In the genomic region with DNA sequence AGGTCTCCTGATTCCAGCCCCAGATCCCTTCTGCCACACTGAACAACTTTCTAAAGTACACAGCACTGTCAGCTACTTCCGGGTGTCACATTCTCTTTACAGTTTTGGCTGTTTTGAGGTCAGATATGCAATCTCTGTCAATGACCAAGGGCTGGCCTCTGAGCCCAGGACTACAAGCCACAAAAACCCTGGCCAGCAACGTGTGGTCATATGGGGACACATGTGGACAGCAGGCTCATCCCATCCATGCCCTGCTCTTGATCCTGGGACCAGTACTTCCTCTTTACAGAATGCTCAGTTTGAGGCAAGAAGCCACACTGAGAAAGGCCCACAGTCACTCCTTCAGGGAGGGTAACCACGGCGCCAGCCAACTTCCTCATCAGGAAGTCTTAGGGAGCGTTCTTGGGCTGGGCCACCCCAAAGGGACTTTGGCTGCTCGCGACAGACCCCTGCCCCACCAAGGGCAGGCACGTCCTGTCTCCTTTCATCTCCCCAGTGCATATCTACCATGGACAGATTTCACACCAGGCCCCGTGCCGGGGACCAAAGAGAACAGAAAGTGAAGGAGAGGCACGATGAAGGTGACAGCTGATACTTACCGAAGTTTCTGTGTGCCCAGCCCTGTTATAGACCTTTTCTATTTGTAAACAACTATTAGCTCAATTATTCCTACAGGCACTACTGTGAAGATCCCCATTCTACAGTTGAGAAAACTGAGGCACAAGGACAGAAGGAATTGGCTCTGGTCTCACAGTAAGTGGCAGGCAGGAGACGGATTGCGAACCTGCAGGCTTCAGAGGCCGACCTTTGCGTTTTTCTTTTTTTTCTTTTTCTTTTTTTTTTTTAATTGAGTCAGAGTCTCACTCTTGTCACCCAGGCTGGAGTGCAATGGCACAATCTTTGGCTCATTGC, we compare ENCODE assay signal across 8 cellular contexts. TPM values are rescaled to one million over a fixed set of nuclear protein-coding genes. Genes with fewer than 3 reads are reported as not detected.
DNase-seq lines count a peak whose midpoint lies in the region; ATAC-seq and TF ChIP-seq lines count a peak whose summit lies in the region.
"Had no signal": no experiment of that assay in that cellular context is flagged by ENCODE, and none has a peak within 500 bp of the region (broad histone marks: within the 10 kb centered on the region; RNA-seq: fewer than 3 reads in every experiment).

No MANE protein-coding gene starts in this region.

- ATAC-seq in GM19025 (IDR thresholded peaks at IDR 0.05; ENCODE audit: low read depth, unreplicated experiment), result peak; percentile 64
- peak; percentile 70 for ATAC-seq in HG02885 (IDR thresholded peaks at IDR 0.05; ENCODE audit: poor library complexity, unreplicated experiment)
- ATAC-seq in stimulated activated memory B cell treated with anti-CD40 and anti-IgM and Interleukin-4, amounts not matched to agents 10 μg/mL and 1 μg/mL and 100 μg/mL, for 72 hours, result peak; percentile 80

- no peaks in the 10 kb centered on the region for H3K9me2 ChIP-seq in PC-9 (ENCODE audit: insufficient read depth)

- no peaks in the 10 kb centered on the region for H3K9me3 Mint-ChIP-seq in stimulated activated memory B cell treated with anti-CD40 and anti-IgM and Interleukin-4, amounts not matched to agents 10 μg/mL and 1 μg/mL and 100 μg/mL, for 72 hours

- H3K27me3 ChIP-seq in SJSA1 (replicated peaks) (no peaks in the 10 kb centered on the region), PC-9 (ENCODE audit: insufficient read depth, low read depth) (no peaks in the 10 kb centered on the region)

- H3K4me1 ChIP-seq in SJSA1 (replicated peaks) (peaks cover 43% of the 10 kb centered on the region), PC-9 (replicated peaks; ENCODE audit: insufficient read depth) (no peaks in the 10 kb centered on the region)

- peaks cover 61% of the 10 kb centered on the region for H3K36me3 Mint-ChIP-seq in stimulated activated memory B cell treated with anti-CD40 and anti-IgM and Interleukin-4, amounts not matched to agents 10 μg/mL and 1 μg/mL and 100 μg/mL, for 72 hours

- peaks cover 78% of the 10 kb centered on the region for H3K36me3 ChIP-seq in SJSA1
- no peaks in the 10 kb centered on the region for H3K36me3 ChIP-seq in PC-9 (ENCODE audit: low read depth)

- TF ChIP-seq CTCF in foreskin fibroblast (IDR thresholded peaks at IDR 0.05; ENCODE audit: low read depth, low read length) (no peak), PC-9 (conservative IDR thresholded peaks at IDR 0.05) (no peak)

- H3K4me2 ChIP-seq in PC-9, result no peak overlapping the region

- peak overlapping the region; percentile 87 for H3K27ac Mint-ChIP-seq in stimulated activated memory B cell treated with anti-CD40 and anti-IgM and Interleukin-4, amounts not matched to agents 10 μg/mL and 1 μg/mL and 100 μg/mL, for 72 hours

- H3F3A ChIP-seq in PC-9 (ENCODE audit: insufficient read depth, low read depth), result 0 out of 2 replicates have a peak, but pooled peaks cover 3% of the 10 kb centered on the region

- peaks cover 67% of the 10 kb centered on the region for H3K4me1 Mint-ChIP-seq in stimulated activated memory B cell treated with anti-CD40 and anti-IgM and Interleukin-4, amounts not matched to agents 10 μg/mL and 1 μg/mL and 100 μg/mL, for 72 hours

- POLR2A ChIA-PET in PC-9 (lab: Charles Lee; ENCODE audit: unreplicated experiment), result no interaction called here

- no peaks in the 10 kb centered on the region for H3K79me2 ChIP-seq in PC-9 (ENCODE audit: low read depth)

- DNase-seq in SJSA1 (ENCODE audit: low read depth in 1 of 2, low spot score in 2 of 2) (peak in 1 of 2 experiments; percentile 37), foreskin fibroblast (peak; percentile 37 to 45), PC-9 (no peak), HCEC 1CT (no peak)

- H4K20me1 ChIP-seq in PC-9 (ENCODE audit: insufficient read depth), result no peaks in the 10 kb centered on the region

- CTCF ChIA-PET in PC-9 (lab: Charles Lee), result no interaction called here

- H3K27me3 Mint-ChIP-seq in stimulated activated memory B cell treated with anti-CD40 and anti-IgM and Interleukin-4, amounts not matched to agents 10 μg/mL and 1 μg/mL and 100 μg/mL, for 72 hours, result no peaks in the 10 kb centered on the region

- H3K4me3 ChIP-seq in SJSA1 (no peak overlapping the region), foreskin fibroblast (ENCODE audit: low read depth in 1 of 2, low read length in 2 of 2) (no peak overlapping the region), PC-9 (no peak overlapping the region)

- H3K9me3 ChIP-seq in SJSA1 (replicated peaks) (no peaks in the 10 kb centered on the region), PC-9 (ENCODE audit: insufficient read depth, low read depth) (no peaks in the 10 kb centered on the region)

- H3K27ac ChIP-seq in SJSA1 (peak overlapping the region; percentile 41), PC-9 (no peak overlapping the region)

- peak overlapping the region; percentile 43 for H3K4me3 Mint-ChIP-seq in stimulated activated memory B cell treated with anti-CD40 and anti-IgM and Interleukin-4, amounts not matched to agents 10 μg/mL and 1 μg/mL and 100 μg/mL, for 72 hours

- intact Hi-C loops in PC-9 (cut with micrococcal nuclease; ENCODE audit: unreplicated experiment), result no loop called here

- H2AFZ ChIP-seq in PC-9, result no peak overlapping the region

- no TSS peak for BruUV-seq in PC-9 (replicated peaks; lab: Mats Ljungman, UMichigan)

RNA-seq across cellular contexts. Expression of gene STK10, which starts 37.3 kb away (rescaled TPM):
- 27.0 and 45.9 TPM in 2 replicates for total RNA-seq in SJSA1 (2014; rRNA removed; shearing (Covaris generic))
- total RNA-seq in PC-9 (2021), result 23.3 and 31.5 TPM in 2 replicates

RNA-seq across cellular contexts. Expression of gene EFCAB9, which starts 43.2 kb away (rescaled TPM):
- not detected in 2 replicates for total RNA-seq in SJSA1 (2014; rRNA removed; shearing (Covaris generic))
- not detected in 2 replicates for total RNA-seq in PC-9 (2021)
- total RNA-seq: glomerular endothelial cell had no signal

Comparison
In these comparisons a context has a peak if more than half of its experiments do, and no peak if none do; other contexts are left out.
1. DNase-seq: peak in foreskin fibroblast (2 of 2); none in PC-9 (0 of 2) and HCEC 1CT (single experiment).
2. Peak in every context shown above with its lines, with median percentiles within 50 percentile points of each other: ATAC-seq.